ENCODE assay signal across 16 cellular contexts in genomic region chr4:115780835-115781234, GRCh38.
DNase-seq lines count a peak whose midpoint lies in the region; ATAC-seq, FAIRE-seq and TF ChIP-seq lines count a peak whose summit lies in the region.
"Had no signal": no experiment of that assay in that cellular context is flagged by ENCODE, and none has a peak within 500 bp of the region (broad histone marks: within the 10 kb centered on the region; RNA-seq: fewer than 3 reads in every experiment).

No MANE protein-coding gene starts in this region.

- peak; percentile 74 for ATAC-seq in GM18909 (IDR thresholded peaks at IDR 0.05; ENCODE audit: poor library complexity, unreplicated experiment)
- ATAC-seq in GM21717 (IDR thresholded peaks at IDR 0.05; ENCODE audit: unreplicated experiment): peak; percentile 79
- ATAC-seq in HG03066 (IDR thresholded peaks at IDR 0.05; ENCODE audit: low read depth, unreplicated experiment): peak; percentile 68
- ATAC-seq: gastrocnemius medialis, HepG2 had no signal

- DNase-seq in H54 (ENCODE audit: insufficient read length, low spot score): no peak
- no peak for DNase-seq in DMS79 (lab: John Stamatoyannopoulos, UW)
- no peak for DNase-seq in DMS153 treated with DMSO at 0.1 percent for 48 hours (lab: John Stamatoyannopoulos, UW; ENCODE audit: unreplicated experiment)
- DNase-seq: aorta; CD4-positive, CD25-positive, alpha-beta regulatory T cell; gastrocnemius medialis; kidney glomerular epithelial cell; naive B cell; NCI-H1436 treated with DMSO at 0.1 percent for 48 hours; NCI-H69 had no signal

- no peak overlapping the region for H3K9ac ChIP-seq in OCI-LY3 (ENCODE audit: low read length)

- no peaks in the 10 kb centered on the region for H3K27me3 ChIP-seq in OCI-LY3 (ENCODE audit: low read depth, low read length)
- H3K27me3 ChIP-seq: gastrocnemius medialis, right atrium auricular region had no signal

- no peak overlapping the region for H3K4me3 ChIP-seq in OCI-LY3 (ENCODE audit: low read length)
- H3K4me3 ChIP-seq: gastrocnemius medialis, right atrium auricular region had no signal

- H3K4me1 ChIP-seq in OCI-LY3 (ENCODE audit: low read length): peaks cover 26% of the 10 kb centered on the region
- H3K4me1 ChIP-seq: gastrocnemius medialis, right atrium auricular region had no signal

- no peak for TF ChIP-seq CTCF in OCI-LY3 (IDR thresholded peaks at IDR 0.05; ENCODE audit: low read depth, low read length)

- H3K27ac ChIP-seq in OCI-LY3 (ENCODE audit: low read length): no peak overlapping the region
- H3K27ac ChIP-seq: gastrocnemius medialis, right atrium auricular region had no signal

- H4K20me1 ChIP-seq in OCI-LY3 (ENCODE audit: insufficient read depth, low read length): no peaks in the 10 kb centered on the region

- no peaks in the 10 kb centered on the region for H3K36me3 ChIP-seq in OCI-LY3 (replicated peaks; ENCODE audit: low read depth, low read length)
- H3K36me3 ChIP-seq: gastrocnemius medialis, right atrium auricular region had no signal

- TF ChIP-seq POLR2A in H54 (IDR thresholded peaks at IDR 0.05; ENCODE audit: low read depth, low read length): no peak

- no peaks in the 10 kb centered on the region for H3K79me2 ChIP-seq in OCI-LY3 (ENCODE audit: low read length)

- no peak for FAIRE-seq in H54 (lab: Jason Lieb, UNC)
- FAIRE-seq: HepG2 had no signal

- H2AFZ ChIP-seq in OCI-LY3 (ENCODE audit: low read depth, low read length): no peak overlapping the region

- H3K9me3 ChIP-seq in OCI-LY3 (ENCODE audit: insufficient read depth, low read length): no peaks in the 10 kb centered on the region
- H3K9me3 ChIP-seq: gastrocnemius medialis, right atrium auricular region had no signal

- peak overlapping the region; percentile 36 for H3K4me2 ChIP-seq in OCI-LY3 (ENCODE audit: low read length)
